14 cellular contexts compared by ENCODE assay signal in genomic region chr20:46631212-46631869, GRCh38. TPM values are rescaled to one million over a fixed set of nuclear protein-coding genes. Genes with fewer than 3 reads are reported as not detected.
DNase-seq lines count a peak whose midpoint lies in the region; ATAC-seq, FAIRE-seq and TF ChIP-seq lines count a peak whose summit lies in the region.
"Had no signal": no experiment of that assay in that cellular context is flagged by ENCODE, and none has a peak within 500 bp of the region (broad histone marks: within the 10 kb centered on the region; RNA-seq: fewer than 3 reads in every experiment).

No MANE protein-coding gene starts in this region.

- peaks cover 0 to 7% of the 10 kb centered on the region in 2 donors for H3K4me1 ChIP-seq in adrenal gland (replicated peaks in 1 of 2)
- peaks cover 88% of the 10 kb centered on the region for H3K4me1 ChIP-seq in HepG2 (ENCODE audit: insufficient read depth, low read length)
- no peaks in the 10 kb centered on the region for H3K4me1 ChIP-seq in CD8-positive, alpha-beta memory T cell (ENCODE audit: insufficient read depth, low read length)
- H3K4me1 ChIP-seq: testis had no signal

- FAIRE-seq in HepG2 (lab: Jason Lieb, UNC) = peak; percentile 66
- no peak for FAIRE-seq in D721Med (lab: Jason Lieb, UNC)

- TF ChIP-seq EP300 in HepG2 (IDR thresholded peaks at IDR 0.05; ENCODE audit: low read depth in 2 of 2, low read length in 2 of 2) (peak in 1 of 2 experiments; percentile 90; a peak in 2 of 4 replicates), HepG2 (CRISPR knock-in tag; IDR thresholded peaks at IDR 0.05; ENCODE audit: borderline replicate concordance) (peak; percentile 90; the same call in 1 of the 2 replicates)

- no peak overlapping the region for H2AFZ ChIP-seq in HepG2 (ENCODE audit: low read length)

- peaks cover 3% of the 10 kb centered on the region for H3K36me3 Mint-ChIP-seq in activated naive CD8-positive, alpha-beta T cell treated with anti-CD3 and anti-CD28 coated beads, Interleukin-2, amount 10 ng/mL, durations not matched to agents 7 days and 5 days
- H3K36me3 Mint-ChIP-seq in activated naive CD8-positive, alpha-beta T cell treated with anti-CD3 and anti-CD28 coated beads for 36 hours = no peaks in the 10 kb centered on the region
- H3K36me3 Mint-ChIP-seq in CD8-positive, alpha-beta memory T cell = peaks cover 0 to 4% (median 4%) of the 10 kb centered on the region in 3 donors

- H3K27ac ChIP-seq in adrenal gland (no peak overlapping the region), HepG2 (ENCODE audit: extremely low read length, insufficient read depth, low read length) (peak overlapping the region; percentile 59)
- H3K27ac ChIP-seq in CD8-positive, alpha-beta memory T cell (ENCODE audit: low read depth, low read length) = no peak overlapping the region
- H3K27ac ChIP-seq: testis had no signal

- H3K4me3 Mint-ChIP-seq in activated naive CD8-positive, alpha-beta T cell treated with anti-CD3 and anti-CD28 coated beads, Interleukin-2, amount 10 ng/mL, durations not matched to agents 7 days and 5 days = no peak overlapping the region
- H3K4me3 Mint-ChIP-seq in activated naive CD8-positive, alpha-beta T cell treated with anti-CD3 and anti-CD28 coated beads for 36 hours = no peak overlapping the region
- H3K4me3 Mint-ChIP-seq in CD8-positive, alpha-beta memory T cell = no peak overlapping the region

- TF ChIP-seq RAD21 in HepG2 (CRISPR knock-in tag; IDR thresholded peaks at IDR 0.05) = no peak

- WGBS in adrenal gland, 4 donors = 60 to 66% (median 64%) methylated on average over 8 of the region's 8 CpGs
- WGBS in HepG2 (ENCODE audit: low lambda C conversion rate) = 82% methylated on average over 8 of the region's 8 CpGs

- POLR2A ChIA-PET in activated naive CD8-positive, alpha-beta T cell treated with anti-CD3 and anti-CD28 coated beads, Interleukin-2, amount 10 ng/mL, durations not matched to agents 7 days and 5 days (lab: Charles Lee) = no interaction called here
- POLR2A ChIA-PET in HepG2 (lab: Yijun Ruan, JAX) = interaction anchor here (0.7 to 4.2 kb wide), 11 partner anchors 9 to 80 kb away, joined by 3 to 31 read pairs (median 6); partner anchors contain the start of genes OCSTAMP and SLC13A3
- POLR2A ChIA-PET in CD8-positive, alpha-beta memory T cell (lab: Charles Lee) = no interaction called here

- H3K27me3 Mint-ChIP-seq in activated naive CD8-positive, alpha-beta T cell treated with anti-CD3 and anti-CD28 coated beads, Interleukin-2, amount 10 ng/mL, durations not matched to agents 7 days and 5 days = peaks cover 20% of the 10 kb centered on the region
- H3K27me3 Mint-ChIP-seq in activated naive CD8-positive, alpha-beta T cell treated with anti-CD3 and anti-CD28 coated beads for 36 hours = peaks cover 27% of the 10 kb centered on the region
- peaks cover 13 to 64% of the 10 kb centered on the region in 2 donors for H3K27me3 Mint-ChIP-seq in CD8-positive, alpha-beta memory T cell

- H3K27me3 ChIP-seq in adrenal gland = no peaks in the 10 kb centered on the region
- H3K27me3 ChIP-seq in HepG2 (ENCODE audit: control insufficient read depth in 1 of 2, insufficient read depth in 2 of 2, low read length in 2 of 2) = no peaks in the 10 kb centered on the region
- no peaks in the 10 kb centered on the region for H3K27me3 ChIP-seq in CD8-positive, alpha-beta memory T cell (ENCODE audit: insufficient read depth, low read length, poor library complexity, severe bottlenecking)
- H3K27me3 ChIP-seq: testis had no signal

- in situ Hi-C loops in HepG2 (cut with HindIII; ENCODE audit: extremely low pct_ligation_motif_present, low pct_unique_long_range_greater_than_20kb) = no loop called here

- DNase-seq in activated naive CD8-positive, alpha-beta T cell treated with anti-CD3 and anti-CD28 coated beads, Interleukin-2, amount 10 ng/mL, durations not matched to agents 7 days and 5 days = no peak
- DNase-seq in activated naive CD8-positive, alpha-beta T cell treated with anti-CD3 and anti-CD28 coated beads for 36 hours = no peak
- DNase-seq in adrenal gland (peak; percentile 23 to 84 (median 59)), HepG2 (ENCODE audit: low spot score) (peak; percentile 98), D721Med (ENCODE audit: insufficient read length, low spot score) (no peak), left ventricle myocardium superior (no peak)
- no peak for DNase-seq in CD8-positive, alpha-beta memory T cell
- DNase-seq: ACHN; GDM1; NCI-H510A treated with DMSO at 0.1 percent for 48 hours; stimulated activated CD4-positive, alpha-beta T cell treated with anti-CD3 and anti-CD28 coated beads, Interleukin-4, amount 100 ng/mL, for 24 hours; T1000; testis had no signal

- H3K4me2 ChIP-seq in HepG2 (ENCODE audit: low read depth, low read length) = peak overlapping the region; percentile 15; the same call in 1 of the 2 replicates

- TF ChIP-seq CTCF in adrenal gland (IDR thresholded peaks at IDR 0.05) = no peak
- TF ChIP-seq CTCF in HepG2 (CRISPR knock-in tag; IDR thresholded peaks at IDR 0.05) = no peak
- TF ChIP-seq CTCF in D721Med (IDR thresholded peaks at IDR 0.05; ENCODE audit: insufficient read depth, missing control alignments) = no peak

- TF ChIP-seq POLR2A in adrenal gland (IDR thresholded peaks at IDR 0.05) (no peak), HepG2 (IDR thresholded peaks at IDR 0.05; ENCODE audit: insufficient read depth in 1 of 2, low read depth in 2 of 2, low read length in 2 of 2) (peak in 1 of 2 experiments; percentile 55; a peak in 2 of 4 replicates)

- H3K4me1 Mint-ChIP-seq in activated naive CD8-positive, alpha-beta T cell treated with anti-CD3 and anti-CD28 coated beads, Interleukin-2, amount 10 ng/mL, durations not matched to agents 7 days and 5 days = peaks cover 16% of the 10 kb centered on the region
- no peaks in the 10 kb centered on the region for H3K4me1 Mint-ChIP-seq in activated naive CD8-positive, alpha-beta T cell treated with anti-CD3 and anti-CD28 coated beads for 36 hours
- H3K4me1 Mint-ChIP-seq in CD8-positive, alpha-beta memory T cell = no peaks in the 10 kb centered on the region

- CTCF ChIA-PET in HepG2 (lab: Yijun Ruan, JAX; ENCODE audit: low intra/inter-chr PET ratio, low total read pairs) = no interaction called here
- CTCF ChIA-PET in CD8-positive, alpha-beta memory T cell (lab: Charles Lee) = no interaction called here

- peak overlapping the region; percentile 47 for H3K9ac ChIP-seq in HepG2 (ENCODE audit: insufficient read depth, low read depth, low read length)

- H3K9me3 ChIP-seq in adrenal gland (replicated peaks in 1 of 3) = no peaks in the 10 kb centered on the region
- H3K9me3 ChIP-seq in HepG2 (ENCODE audit: low read length) = peaks cover 18% of the 10 kb centered on the region
- H3K9me3 ChIP-seq in CD8-positive, alpha-beta memory T cell (ENCODE audit: low read length) = no peaks in the 10 kb centered on the region
- H3K9me3 ChIP-seq: testis had no signal

- H3K4me3 ChIP-seq in adrenal gland (no peak overlapping the region), HepG2 (replicated peaks in 1 of 3; ENCODE audit: insufficient read depth in 1 of 3, low read depth in 2 of 3, low read length in 3 of 3) (no peak overlapping the region)
- H3K4me3 ChIP-seq in CD8-positive, alpha-beta memory T cell (ENCODE audit: low read length) = no peak overlapping the region
- H3K4me3 ChIP-seq: testis had no signal

- H3K79me2 ChIP-seq in HepG2 (ENCODE audit: insufficient read depth, low read length) = no peaks in the 10 kb centered on the region

- ATAC-seq in activated naive CD8-positive, alpha-beta T cell treated with anti-CD3 and anti-CD28 coated beads, Interleukin-2, amount 10 ng/mL, durations not matched to agents 7 days and 5 days (ENCODE audit: low read depth) = peak; percentile 58
- ATAC-seq in HepG2 = peak; percentile 79
- no peak for ATAC-seq in HG03280 (IDR thresholded peaks at IDR 0.05; ENCODE audit: unreplicated experiment)
- ATAC-seq in left ventricle myocardium superior = no peak

- H3K36me3 ChIP-seq in adrenal gland (replicated peaks in 1 of 2) = no peaks in the 10 kb centered on the region
- H3K36me3 ChIP-seq in HepG2 (replicated peaks in 1 of 2; ENCODE audit: control insufficient read depth in 1 of 2, insufficient read depth in 2 of 2, low read length in 2 of 2) = peaks cover 12 to 18% of the 10 kb centered on the region in 2 experiments
- no peaks in the 10 kb centered on the region for H3K36me3 ChIP-seq in CD8-positive, alpha-beta memory T cell (ENCODE audit: insufficient read depth, low read length)

- H3K9me3 Mint-ChIP-seq in activated naive CD8-positive, alpha-beta T cell treated with anti-CD3 and anti-CD28 coated beads, Interleukin-2, amount 10 ng/mL, durations not matched to agents 7 days and 5 days = peaks cover 4% of the 10 kb centered on the region
- peaks cover 6% of the 10 kb centered on the region for H3K9me3 Mint-ChIP-seq in activated naive CD8-positive, alpha-beta T cell treated with anti-CD3 and anti-CD28 coated beads for 36 hours
- peaks cover 6 to 16% (median 8%) of the 10 kb centered on the region in 5 donors for H3K9me3 Mint-ChIP-seq in CD8-positive, alpha-beta memory T cell

- intact Hi-C loops in adrenal gland (cut with DNase I) (no loop called here), HepG2 (cut with micrococcal nuclease; ENCODE audit: unreplicated experiment) (loop anchor here (1.0 kb wide), 1 partner anchor 24 kb away; no protein-coding TSS in a partner anchor), left ventricle myocardium superior (cut with micrococcal nuclease) (no loop called here)

- no peaks in the 10 kb centered on the region for H4K20me1 ChIP-seq in HepG2 (ENCODE audit: insufficient read depth, low read length)

- no peak overlapping the region for H3K27ac Mint-ChIP-seq in activated naive CD8-positive, alpha-beta T cell treated with anti-CD3 and anti-CD28 coated beads, Interleukin-2, amount 10 ng/mL, durations not matched to agents 7 days and 5 days
- H3K27ac Mint-ChIP-seq in activated naive CD8-positive, alpha-beta T cell treated with anti-CD3 and anti-CD28 coated beads for 36 hours = no peak overlapping the region
- no peak overlapping the region for H3K27ac Mint-ChIP-seq in CD8-positive, alpha-beta memory T cell

- TSS peak; percentile 72 for BruUV-seq in HepG2 (replicated peaks; lab: Mats Ljungman, UMichigan)

RNA-seq across cellular contexts. Expression of gene SLC13A3, which starts 19.9 kb away (rescaled TPM):
- total RNA-seq in activated naive CD8-positive, alpha-beta T cell treated with anti-CD3 and anti-CD28 coated beads, Interleukin-2, amount 10 ng/mL, durations not matched to agents 7 days and 5 days = under 1 TPM; 0.26 to 0.30 TPM
- total RNA-seq in activated naive CD8-positive, alpha-beta T cell treated with anti-CD3 and anti-CD28 coated beads for 36 hours = not detected
- total RNA-seq in adrenal gland = 10 to 100 TPM in 1 of 8 donors, 1 to 10 TPM in 7; 1.6 to 11.2 (median 4.0) TPM
- 1 to 10 TPM; 1.5 to 4.2 (median 1.9) TPM for polyA plus RNA-seq in adrenal gland
- 27.9 and 66.5 TPM in 2 replicates for total RNA-seq in HepG2 (2016; rRNA removed; fragmentation: Illumina TruSeq; extraction: Trizol)
- 23.8 and 30.4 TPM in 2 replicates for total RNA-seq in HepG2 (2016; cell fraction: cytosol; rRNA removed; fragmentation: Illumina TruSeq; extraction: Trizol; ENCODE audit: low read depth)
- 29.2 and 65.4 TPM in 2 replicates for total RNA-seq in HepG2 (2016; cell fraction: insoluble cytoplasmic fraction; rRNA removed; fragmentation: Illumina TruSeq; extraction: Trizol)
- total RNA-seq in HepG2 (2016; cell fraction: membrane; rRNA removed; fragmentation: Illumina TruSeq; extraction: Trizol) = 25.6 and 35.7 TPM in 2 replicates
- 59.9 and 65.1 TPM in 2 replicates for total RNA-seq in HepG2 (2016; cell fraction: nucleus; rRNA removed; fragmentation: Illumina TruSeq; extraction: Trizol)
- 63.3 and 76.0 TPM in 2 replicates for polyA plus RNA-seq in HepG2 (2011; rRNA removed)
- polyA plus RNA-seq in HepG2 (2011; cell fraction: cytosol; rRNA removed) = 40.8 and 74.9 TPM in 2 replicates
- polyA plus RNA-seq in HepG2 (2011; cell fraction: nucleus; rRNA removed) = 88.1 and 138 TPM in 2 replicates
- 42.2 and 59.1 TPM in 2 replicates for polyA plus RNA-seq in HepG2 (2012)
- polyA plus RNA-seq in HepG2 (2016; cell fraction: cytosol; fragmentation: Illumina TruSeq; extraction: Trizol; ENCODE audit: low read depth) = 25.1 and 35.1 TPM in 2 replicates
- polyA plus RNA-seq in HepG2 (2016; cell fraction: insoluble cytoplasmic fraction; fragmentation: Illumina TruSeq; extraction: Trizol; ENCODE audit: low read depth) = 30.5 and 31.8 TPM in 2 replicates
- polyA plus RNA-seq in HepG2 (2016; cell fraction: membrane; fragmentation: Illumina TruSeq; extraction: Trizol; ENCODE audit: low read depth) = 24.6 and 30.2 TPM in 2 replicates
- polyA plus RNA-seq in HepG2 (2016; cell fraction: nucleus; fragmentation: Illumina TruSeq; extraction: Trizol; ENCODE audit: insufficient read depth, low read depth) = 99.0 and 99.2 TPM in 2 replicates
- polyA minus RNA-seq in HepG2 (2011; rRNA and poly(A)+ RNA removed; ENCODE audit: low replicate concordance) = 0.42 and 193 TPM in 2 replicates
- polyA minus RNA-seq in HepG2 (2011; cell fraction: cytosol; rRNA and poly(A)+ RNA removed) = 32.3 and 43.5 TPM in 2 replicates
- polyA minus RNA-seq in HepG2 (2011; cell fraction: nucleus; rRNA and poly(A)+ RNA removed) = 50.4 and 63.9 TPM in 2 replicates
- total RNA-seq in CD8-positive, alpha-beta memory T cell = under 1 TPM in 1 of 2 experiments, not detected in 1; 0.11 TPM
- polyA plus RNA-seq in CD8-positive, alpha-beta memory T cell = not detected
- total RNA-seq in left ventricle myocardium superior = 0.12 TPM

RNA-seq across cellular contexts. Expression of gene TP53RK, which starts 57.9 kb away (rescaled TPM):
- total RNA-seq in activated naive CD8-positive, alpha-beta T cell treated with anti-CD3 and anti-CD28 coated beads, Interleukin-2, amount 10 ng/mL, durations not matched to agents 7 days and 5 days = 10 to 100 TPM; 17.3 to 18.4 TPM
- 10 to 100 TPM; 13.4 to 13.6 TPM for total RNA-seq in activated naive CD8-positive, alpha-beta T cell treated with anti-CD3 and anti-CD28 coated beads for 36 hours
- total RNA-seq in adrenal gland = 10 to 100 TPM in 7 of 8 donors, 1 to 10 TPM in 1; 9.7 to 35.0 (median 16.9) TPM
- 10 to 100 TPM in 1 of 3 donors, 1 to 10 TPM in 2; 8.9 to 19.8 (median 9.2) TPM for polyA plus RNA-seq in adrenal gland
- total RNA-seq in HepG2 (2016; rRNA removed; fragmentation: Illumina TruSeq; extraction: Trizol) = 25.5 and 31.0 TPM in 2 replicates
- 5.6 and 7.0 TPM in 2 replicates for total RNA-seq in HepG2 (2016; cell fraction: cytosol; rRNA removed; fragmentation: Illumina TruSeq; extraction: Trizol; ENCODE audit: low read depth)
- total RNA-seq in HepG2 (2016; cell fraction: insoluble cytoplasmic fraction; rRNA removed; fragmentation: Illumina TruSeq; extraction: Trizol) = 26.0 and 33.1 TPM in 2 replicates
- total RNA-seq in HepG2 (2016; cell fraction: membrane; rRNA removed; fragmentation: Illumina TruSeq; extraction: Trizol) = 12.6 and 14.4 TPM in 2 replicates
- 15.4 and 17.9 TPM in 2 replicates for total RNA-seq in HepG2 (2016; cell fraction: nucleus; rRNA removed; fragmentation: Illumina TruSeq; extraction: Trizol)
- polyA plus RNA-seq in HepG2 (2011; rRNA removed) = 11.3 and 12.9 TPM in 2 replicates
- polyA plus RNA-seq in HepG2 (2011; cell fraction: cytosol; rRNA removed) = 9.0 and 10.2 TPM in 2 replicates
- polyA plus RNA-seq in HepG2 (2011; cell fraction: nucleus; rRNA removed) = 4.4 and 5.3 TPM in 2 replicates
- 10.7 and 12.3 TPM in 2 replicates for polyA plus RNA-seq in HepG2 (2012)
- 3.9 and 4.7 TPM in 2 replicates for polyA plus RNA-seq in HepG2 (2016; cell fraction: cytosol; fragmentation: Illumina TruSeq; extraction: Trizol; ENCODE audit: low read depth)
- 28.1 and 30.7 TPM in 2 replicates for polyA plus RNA-seq in HepG2 (2016; cell fraction: insoluble cytoplasmic fraction; fragmentation: Illumina TruSeq; extraction: Trizol; ENCODE audit: low read depth)
- 7.3 and 9.0 TPM in 2 replicates for polyA plus RNA-seq in HepG2 (2016; cell fraction: membrane; fragmentation: Illumina TruSeq; extraction: Trizol; ENCODE audit: low read depth)
- 18.2 and 18.6 TPM in 2 replicates for polyA plus RNA-seq in HepG2 (2016; cell fraction: nucleus; fragmentation: Illumina TruSeq; extraction: Trizol; ENCODE audit: insufficient read depth, low read depth)
- polyA minus RNA-seq in HepG2 (2011; rRNA and poly(A)+ RNA removed; ENCODE audit: low replicate concordance) = 9.2 and 11.2 TPM in 2 replicates
- 10.6 and 11.6 TPM in 2 replicates for polyA minus RNA-seq in HepG2 (2011; cell fraction: cytosol; rRNA and poly(A)+ RNA removed)
- 12.6 and 13.1 TPM in 2 replicates for polyA minus RNA-seq in HepG2 (2011; cell fraction: nucleus; rRNA and poly(A)+ RNA removed)
- 10 to 100 TPM; 16.6 to 17.4 TPM for total RNA-seq in CD8-positive, alpha-beta memory T cell
- 14.1 TPM for polyA plus RNA-seq in CD8-positive, alpha-beta memory T cell
- 6.1 TPM for total RNA-seq in left ventricle myocardium superior

Comparison
In these comparisons a context has a peak if more than half of its experiments do, and no peak if none do; other contexts are left out.
1. ATAC-seq: peak in activated naive CD8-positive, alpha-beta T cell treated with anti-CD3 and anti-CD28 coated beads, Interleukin-2, amount 10 ng/mL, durations not matched to agents 7 days and 5 days (single experiment) and HepG2 (single experiment); none in HG03280 (single experiment) and left ventricle myocardium superior (single experiment).
2. DNase-seq: peak in adrenal gland (7 of 7) and HepG2 (single experiment); none in activated naive CD8-positive, alpha-beta T cell treated with anti-CD3 and anti-CD28 coated beads, Interleukin-2, amount 10 ng/mL, durations not matched to agents 7 days and 5 days (single experiment), activated naive CD8-positive, alpha-beta T cell treated with anti-CD3 and anti-CD28 coated beads for 36 hours (single experiment), D721Med (single experiment), CD8-positive, alpha-beta memory T cell (0 of 5) and left ventricle myocardium superior (single experiment).